ENCODE assay signal across 8 cellular contexts in the genomic region with DNA sequence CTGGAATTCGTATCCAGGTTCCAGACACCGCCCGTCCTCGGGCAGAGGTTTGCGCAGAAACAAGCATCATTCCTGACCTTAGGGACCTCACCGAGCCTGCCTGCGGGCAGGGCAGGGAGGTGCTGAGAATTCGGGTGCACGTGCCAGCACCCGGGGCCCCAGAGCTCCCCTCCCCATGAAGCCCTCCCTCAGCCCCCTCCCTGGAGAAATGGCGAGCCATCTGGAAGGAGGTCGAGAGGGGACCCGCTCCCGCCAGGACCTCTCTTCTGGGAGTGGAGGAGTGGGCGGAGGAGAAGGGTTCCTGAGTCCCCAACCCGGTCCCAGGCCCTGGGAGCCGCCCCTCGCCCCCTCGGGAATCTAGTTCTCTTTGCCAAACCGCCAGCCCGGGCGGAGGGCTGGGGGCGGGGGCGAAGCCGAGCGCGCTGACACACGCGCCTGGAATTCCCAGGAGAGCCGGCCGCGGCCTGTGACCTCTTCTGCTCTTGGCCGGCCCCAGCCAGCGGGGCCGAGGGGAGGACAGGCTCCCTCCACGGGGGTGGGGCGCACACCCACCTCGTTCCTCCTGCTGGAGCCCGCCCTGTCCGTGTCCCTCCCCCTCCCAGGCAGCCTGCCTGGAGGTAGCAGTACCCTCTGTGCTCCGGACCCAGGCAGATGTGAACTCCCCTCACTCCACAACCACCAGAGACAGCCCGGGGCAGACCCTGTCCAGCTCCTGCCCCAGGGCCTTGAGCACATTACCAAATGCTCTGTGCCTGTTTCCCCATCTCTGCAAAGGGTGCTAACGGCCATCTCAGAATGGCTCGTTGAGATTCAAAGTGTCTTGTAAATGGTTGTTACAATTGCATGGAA. TPM values are rescaled to one million over a fixed set of nuclear protein-coding genes. Genes with fewer than 3 reads are reported as not detected.
DNase-seq lines count a peak whose midpoint lies in the region; ATAC-seq and TF ChIP-seq lines count a peak whose summit lies in the region.

No MANE protein-coding gene starts in this region.

- H2AFZ ChIP-seq in KMS-11 (ENCODE audit: low read depth) (peak overlapping the region; percentile 45; the same call in 1 of the 2 replicates), mammary epithelial cell (ENCODE audit: low read depth, low read length) (peak overlapping the region; percentile 73)

- peaks cover 0 to 2% of the 10 kb centered on the region in 2 donors for H3K36me3 Mint-ChIP-seq in CD14-positive monocyte

- peak; percentile 42 for ATAC-seq in left lung
- no peak for ATAC-seq in GM19324 (IDR thresholded peaks at IDR 0.05; ENCODE audit: low FRiP score, unreplicated experiment)
- no peak for ATAC-seq in HG03097 (IDR thresholded peaks at IDR 0.05; ENCODE audit: low FRiP score, unreplicated experiment)

- H3K4me3 ChIP-seq in KMS-11 (IDR thresholded peaks at IDR 0.05; ENCODE audit: insufficient read depth, low read depth, low read length) (no peak overlapping the region), mammary epithelial cell (replicated peaks in 1 of 3; ENCODE audit: insufficient read depth in 1 of 3, low read depth in 2 of 3, low read length in 3 of 3) (peak overlapping the region in 1 of 3 experiments; percentile 2), left lung (peak overlapping the region; percentile 38 to 51), vagina (peak overlapping the region; percentile 57 to 64)

- BruUV-seq in mammary epithelial cell (replicated peaks; lab: Mats Ljungman, UMichigan), result no TSS peak

- H3K9ac ChIP-seq in KMS-11, result no peak overlapping the region
- H3K9ac ChIP-seq in mammary epithelial cell (ENCODE audit: insufficient read depth, low read length), result no peak overlapping the region

- H3K4me2 ChIP-seq in KMS-11 (peak overlapping the region; percentile 42; the same call in 1 of the 2 replicates), mammary epithelial cell (ENCODE audit: insufficient read depth, low read depth, low read length) (peak overlapping the region; percentile 94)

- no peaks in the 10 kb centered on the region for H3K36me3 ChIP-seq in KMS-11 (ENCODE audit: insufficient read depth)
- H3K36me3 ChIP-seq in mammary epithelial cell (ENCODE audit: insufficient read depth, low read length), result no peaks in the 10 kb centered on the region
- H3K36me3 ChIP-seq in left lung, result no peaks in the 10 kb centered on the region
- no peaks in the 10 kb centered on the region for H3K36me3 ChIP-seq in vagina

- H3K9me3 ChIP-seq in mammary epithelial cell (replicated peaks; ENCODE audit: insufficient read depth, low read length) (no peaks in the 10 kb centered on the region), left lung (no peaks in the 10 kb centered on the region), vagina (no peaks in the 10 kb centered on the region)

- CTCF ChIA-PET in mammary epithelial cell (lab: Charles Lee; ENCODE audit: low non-redundant PET), result no interaction called here

- TF ChIP-seq CTCF in CD14-positive monocyte (IDR thresholded peaks at IDR 0.05), result no peak
- TF ChIP-seq CTCF in KMS-11 (conservative IDR thresholded peaks at IDR 0.05; ENCODE audit: low read depth, low read length), result no peak
- no peak for TF ChIP-seq CTCF in mammary epithelial cell (conservative IDR thresholded peaks at IDR 0.05 in 1 of 2, IDR thresholded peaks at IDR 0.05 in 1 of 2; ENCODE audit: extremely low read depth in 1 of 2, insufficient read depth in 1 of 2, low read depth in 1 of 2, low read length in 2 of 2)
- TF ChIP-seq CTCF in left lung (IDR thresholded peaks at IDR 0.05), result no peak
- TF ChIP-seq CTCF in vagina (IDR thresholded peaks at IDR 0.05), result no peak

- peaks cover 18% of the 10 kb centered on the region for H3K4me1 Mint-ChIP-seq in CD14-positive monocyte

- no peak for TF ChIP-seq POLR2A in vagina (IDR thresholded peaks at IDR 0.05)

- H4K20me1 ChIP-seq in KMS-11 (ENCODE audit: insufficient read depth) (no peaks in the 10 kb centered on the region), mammary epithelial cell (ENCODE audit: insufficient read depth, low read length) (no peaks in the 10 kb centered on the region)

- in situ Hi-C loops in mammary epithelial cell (cut with MboI; ENCODE audit: low sequenced_read_pairs in 2 of 2), result loop anchor here in 1 of 2 donors (25.0 kb wide), 1 partner anchor 199 kb away; no protein-coding TSS in a partner anchor

- intact Hi-C loops in CD14-positive monocyte (cut with micrococcal nuclease) (loop anchor here (2.0 to 5.0 kb wide), 3 partner anchors 41 to 116 kb away; no protein-coding TSS in a partner anchor), mammary epithelial cell (cut with micrococcal nuclease) (loop anchor here (5.0 kb wide), 1 partner anchor 66 kb away; a partner anchor contains a TSS), left lung (cut with DNase I) (no loop called here), vagina (cut with DNase I) (loop anchor here (5.0 kb wide), 1 partner anchor 394 kb away; no protein-coding TSS in a partner anchor)

- peaks cover 34 to 75% (median 39%) of the 10 kb centered on the region in 3 donors for H3K27me3 Mint-ChIP-seq in CD14-positive monocyte (ENCODE audit: low read depth in 3 of 3)

- WGBS in mammary epithelial cell (ENCODE audit: low coverage, missing lambda C conversion rate), result 17% methylated on average over 4 of the region's 44 CpGs

- no peaks in the 10 kb centered on the region for H3K79me2 ChIP-seq in KMS-11 (ENCODE audit: insufficient read depth, low read depth)
- H3K79me2 ChIP-seq in mammary epithelial cell (ENCODE audit: insufficient read depth, low read length), result no peaks in the 10 kb centered on the region

- H3K4me3 Mint-ChIP-seq in CD14-positive monocyte, result peak overlapping the region; percentile 73 to 82

- H3K4me1 ChIP-seq in KMS-11 (ENCODE audit: low read depth, poor library complexity, severe bottlenecking) (peaks cover 9% of the 10 kb centered on the region), mammary epithelial cell (ENCODE audit: insufficient read depth, low read length) (peaks cover 55% of the 10 kb centered on the region), left lung (peaks cover 35 to 69% of the 10 kb centered on the region in 2 donors), vagina (peaks cover 50% of the 10 kb centered on the region)

- no peaks in the 10 kb centered on the region for H3K27me3 ChIP-seq in KMS-11 (ENCODE audit: insufficient read depth, low read depth)
- no peaks in the 10 kb centered on the region for H3K27me3 ChIP-seq in mammary epithelial cell (ENCODE audit: insufficient read depth, low read length)
- peaks cover 0 to 48% of the 10 kb centered on the region in 2 donors for H3K27me3 ChIP-seq in left lung
- H3K27me3 ChIP-seq in vagina, result no peaks in the 10 kb centered on the region

- H3K27ac ChIP-seq in KMS-11, result no peak overlapping the region
- no peak overlapping the region for H3K27ac ChIP-seq in mammary epithelial cell (ENCODE audit: insufficient read depth, low read depth, low read length)
- peak overlapping the region; percentile 66 to 78 for H3K27ac ChIP-seq in left lung
- H3K27ac ChIP-seq in vagina, result peak overlapping the region; percentile 88

- H3K27ac Mint-ChIP-seq in CD14-positive monocyte, result no peak overlapping the region

- DNase-seq in CD14-positive monocyte (ENCODE audit: low spot score) (no peak), mammary epithelial cell (peak; percentile 64), left lung (peak; percentile 77 to 92), vagina (ENCODE audit: extremely low spot score in 2 of 2) (no peak), NCI-H1417 treated with DMSO at 0.1 percent for 48 hours (lab: John Stamatoyannopoulos, UW) (no peak)

- dilution Hi-C loops in mammary epithelial cell (cut with HindIII; ENCODE audit: low sequenced_read_pairs), result no loop called here

- peaks cover 0 to 11% (median 2%) of the 10 kb centered on the region in 7 donors for H3K9me3 Mint-ChIP-seq in CD14-positive monocyte

RNA-seq across cellular contexts. Expression of a gene that starts 23.0 kb away (rescaled TPM):
- polyA plus RNA-seq in CD14-positive monocyte (10 to 100 TPM in 1 of 2 donors, 1 to 10 TPM in 1; 6.3 to 13.0 TPM), mammary epithelial cell (not detected)
- total RNA-seq in mammary epithelial cell (under 1 TPM in 1 of 2 donors, not detected in 1; 0.24 TPM), left lung (10 to 100 TPM in 1 of 2 donors, 1 to 10 TPM in 1; 1.9 to 10.4 TPM), vagina (9.1 TPM)
- polyA minus RNA-seq in mammary epithelial cell, result not detected

Comparison
In these comparisons a context has a peak if more than half of its experiments do, and no peak if none do; other contexts are left out.
1. DNase-seq: peak in mammary epithelial cell (single experiment) and left lung (2 of 2); none in CD14-positive monocyte (single experiment), vagina (0 of 2) and NCI-H1417 treated with DMSO at 0.1 percent for 48 hours (single experiment).
2. H3K27ac ChIP-seq: peak in left lung (2 of 2) and vagina (single experiment); none in KMS-11 (single experiment) and mammary epithelial cell (single experiment).
3. intact Hi-C loops: an anchor here in CD14-positive monocyte (2.0 to 5.0 kb wide), mammary epithelial cell (5.0 kb wide) and vagina (5.0 kb wide); none called in left lung.